1 cellular context compared by ENCODE assay signal in the genomic region with DNA sequence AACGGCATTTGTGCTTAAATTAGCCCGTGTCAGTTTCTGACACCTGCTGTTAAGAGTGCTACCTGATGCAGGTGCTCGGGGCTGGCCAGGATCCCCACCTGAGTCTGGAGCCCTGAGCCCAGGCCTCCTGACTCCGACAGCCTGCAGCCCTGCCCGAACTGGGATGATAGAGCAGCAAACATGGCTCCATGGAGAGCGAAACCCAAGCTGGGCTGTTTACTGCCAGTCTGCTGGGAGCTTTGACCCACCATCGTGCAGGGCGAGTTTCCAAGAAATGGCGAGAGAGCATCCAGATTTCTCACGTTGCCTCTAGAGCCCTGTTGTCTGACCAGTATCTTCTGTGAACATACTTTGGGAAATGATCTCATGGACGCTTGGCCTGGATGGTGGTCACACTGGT.
TF ChIP-seq lines count a peak whose summit lies in the region.

No MANE protein-coding gene starts in this region.

TF ChIP-seq in H1, 55 proteins besides CTCF, POLR2A, EP300 and RAD21 (continued from another document):
- TF ChIP-seq RBBP5 (IDR thresholded peaks at IDR 0.05; ENCODE audit: borderline replicate concordance, low read depth, low read length) (no peak), TAF7 (optimal IDR thresholded peaks at IDR 0.05; ENCODE audit: borderline replicate concordance, low read depth, low read length) (no peak), JUND (IDR thresholded peaks at IDR 0.05; ENCODE audit: low read length) (no peak), TCF12 (IDR thresholded peaks at IDR 0.05; ENCODE audit: low read depth, low read length) (no peak), SRF (IDR thresholded peaks at IDR 0.05; ENCODE audit: low read depth, low read length) (no peak), ZNF274 (IDR thresholded peaks at IDR 0.05; ENCODE audit: borderline replicate concordance, extremely low read depth, low read length) (no peak), RNF2 (IDR thresholded peaks at IDR 0.05; ENCODE audit: borderline replicate concordance, low read depth, low read length, missing control alignments, poor library complexity, severe bottlenecking) (no peak)
